Comparison of ENCODE assay signal across 1 cellular context in the genomic region with DNA sequence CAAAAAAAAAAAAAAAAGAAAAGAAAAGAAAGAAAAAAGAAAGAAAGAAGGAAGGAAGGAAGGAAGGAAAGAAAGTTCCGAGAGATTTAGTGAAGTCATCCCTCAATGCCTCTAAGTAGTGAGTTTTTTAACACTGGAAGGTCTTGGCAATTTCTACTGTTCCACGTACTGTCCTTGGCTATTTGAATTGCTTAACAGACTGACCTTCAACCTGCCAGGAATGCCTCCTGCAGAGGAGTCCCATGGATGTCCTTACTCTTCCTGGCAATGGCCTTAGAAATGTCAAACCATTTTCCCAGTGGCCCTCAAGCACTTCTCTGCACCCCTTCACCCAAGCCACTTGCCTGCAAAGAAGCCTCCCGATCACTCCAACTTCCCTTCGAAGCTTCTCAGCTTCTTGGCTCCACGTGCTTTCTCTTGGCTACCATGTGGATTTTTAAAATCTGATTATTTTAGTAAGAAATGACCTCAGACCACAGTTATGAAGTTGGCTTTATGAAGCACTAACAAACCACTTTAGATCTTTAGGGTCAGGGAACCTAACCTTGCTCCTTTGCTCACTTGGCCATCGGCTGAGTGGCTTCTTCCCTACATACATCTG.
A peak's percentile ranks its signal among the peaks of the same experiment; 100 is the strongest.
TF ChIP-seq lines count a peak whose summit lies in the region.

No MANE protein-coding gene starts in this region.

TF ChIP-seq in HepG2, 621 proteins besides CTCF, POLR2A, EP300 and RAD21:
- no peak for TF ChIP-seq ZNF720 (CRISPR knock-in tag; IDR thresholded peaks at IDR 0.05)
- TF ChIP-seq, protein P1, sequence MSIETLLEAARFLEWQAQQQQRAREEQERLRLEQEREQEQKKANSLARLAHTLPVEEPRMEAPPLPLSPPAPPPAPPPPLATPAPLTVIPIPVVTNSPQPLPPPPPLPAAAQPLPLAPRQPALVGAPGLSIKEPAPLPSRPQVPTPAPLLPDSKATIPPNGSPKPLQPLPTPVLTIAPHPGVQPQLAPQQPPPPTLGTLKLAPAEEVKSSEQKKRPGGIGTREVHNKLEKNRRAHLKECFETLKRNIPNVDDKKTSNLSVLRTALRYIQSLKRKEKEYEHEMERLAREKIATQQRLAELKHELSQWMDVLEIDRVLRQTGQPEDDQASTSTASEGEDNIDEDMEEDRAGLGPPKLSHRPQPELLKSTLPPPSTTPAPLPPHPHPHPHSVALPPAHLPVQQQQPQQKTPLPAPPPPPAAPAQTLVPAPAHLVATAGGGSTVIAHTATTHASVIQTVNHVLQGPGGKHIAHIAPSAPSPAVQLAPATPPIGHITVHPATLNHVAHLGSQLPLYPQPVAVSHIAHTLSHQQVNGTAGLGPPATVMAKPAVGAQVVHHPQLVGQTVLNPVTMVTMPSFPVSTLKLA (IDR thresholded peaks at IDR 0.05), result peak; percentile 99
